ENCODE assay signal across 19 cellular contexts in the genomic region with DNA sequence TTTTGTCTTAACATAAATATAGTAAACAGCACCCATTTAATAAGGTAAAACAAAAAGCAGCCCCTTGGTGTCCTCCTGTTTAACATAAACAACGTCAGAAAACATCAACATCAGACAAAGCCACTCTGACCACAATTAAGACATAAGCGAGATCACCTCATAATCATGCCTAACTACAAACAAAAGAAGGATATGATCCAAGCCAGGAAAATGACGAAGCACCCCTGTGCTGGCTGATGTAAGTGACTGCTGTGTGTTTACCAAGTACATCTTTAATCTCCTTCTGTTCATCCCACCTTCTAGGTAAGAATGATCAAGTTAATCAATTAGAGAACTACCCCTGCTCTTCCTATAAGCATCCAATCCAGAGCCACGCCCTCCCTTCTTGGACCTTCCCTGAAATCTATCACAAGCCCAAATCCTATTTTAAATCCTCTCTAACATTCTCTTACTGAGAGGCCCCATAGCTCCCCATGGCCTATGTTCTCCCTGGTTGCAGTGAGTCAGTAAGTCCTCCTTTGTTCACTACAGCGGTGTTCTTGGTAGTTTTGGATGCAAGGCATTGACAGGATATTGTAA.
DNase-seq lines count a peak whose midpoint lies in the region; ATAC-seq and TF ChIP-seq lines count a peak whose summit lies in the region.
"Had no signal": no experiment of that assay in that cellular context is flagged by ENCODE, and none has a peak within 500 bp of the region (broad histone marks: within the 10 kb centered on the region; RNA-seq: fewer than 3 reads in every experiment).

No MANE protein-coding gene starts in this region.

- CTCF ChIA-PET in HEK293T (lab: Yijun Ruan, JAX) = no interaction called here

- no peaks in the 10 kb centered on the region for H3K27me3 Mint-ChIP-seq in nephron (ENCODE audit: low read depth)
- H3K27me3 Mint-ChIP-seq: CD4-positive, CD25-positive, alpha-beta regulatory T cell had no signal

- H3K9me3 Mint-ChIP-seq in nephron = peaks cover 11% of the 10 kb centered on the region
- H3K9me3 Mint-ChIP-seq: HFFc6 had no signal

- H3K27ac Mint-ChIP-seq in nephron = peak overlapping the region in 2 of 3 experiments; percentile 23 to 44
- H3K27ac Mint-ChIP-seq: CD4-positive, CD25-positive, alpha-beta regulatory T cell; HFFc6 had no signal

- DNase-seq in H4 (ENCODE audit: low spot score) (peak; percentile 10), NCI-H82 (lab: John Stamatoyannopoulos, UW) (peak; percentile 99), dermis microvascular lymphatic vessel endothelial cell (ENCODE audit: low read depth in 2 of 2) (peak; percentile 47 to 91), HEK293T (ENCODE audit: extremely low spot score) (no peak)
- DNase-seq: CD4-positive, CD25-positive, alpha-beta regulatory T cell; COR-L47; DND-41; HFFc6; NCI-H1694; NCI-H2081; NCI-H2171; NCI-H345; NCI-H524 treated with DMSO at 0.1 percent for 48 hours; SHP77; SW 1271 had no signal

- H3K36me3 Mint-ChIP-seq in nephron (ENCODE audit: low read depth) = no peaks in the 10 kb centered on the region
- H3K36me3 Mint-ChIP-seq: CD4-positive, CD25-positive, alpha-beta regulatory T cell had no signal

- H3K4me1 Mint-ChIP-seq in nephron = peaks cover 7% of the 10 kb centered on the region
- H3K4me1 Mint-ChIP-seq: CD4-positive, CD25-positive, alpha-beta regulatory T cell had no signal

- ATAC-seq in GM21423 (IDR thresholded peaks at IDR 0.05; ENCODE audit: unreplicated experiment) (no peak), GM21619 (IDR thresholded peaks at IDR 0.05; ENCODE audit: unreplicated experiment) (no peak), GM19324 (IDR thresholded peaks at IDR 0.05; ENCODE audit: low FRiP score, unreplicated experiment) (no peak)

- H3K4me3 Mint-ChIP-seq in nephron = no peak overlapping the region
- H3K4me3 Mint-ChIP-seq: CD4-positive, CD25-positive, alpha-beta regulatory T cell; HFFc6 had no signal

- POLR2A ChIA-PET in HEK293T (lab: Yijun Ruan, JAX) = no interaction called here

- TF ChIP-seq CTCF in nephron (IDR thresholded peaks at IDR 0.05; ENCODE audit: unreplicated experiment in 3 of 3) = no peak

TF ChIP-seq in HEK293T, 16 proteins besides CTCF, POLR2A, EP300 and RAD21:
- TF ChIP-seq SP1 (IDR thresholded peaks at IDR 0.05) (no peak), FOXK2 (IDR thresholded peaks at IDR 0.05) (no peak), ARNT (IDR thresholded peaks at IDR 0.05) (no peak), CTBP1 (IDR thresholded peaks at IDR 0.05; ENCODE audit: borderline replicate concordance) (no peak), BHLHE40 (IDR thresholded peaks at IDR 0.05; ENCODE audit: borderline replicate concordance) (no peak), NFRKB (IDR thresholded peaks at IDR 0.05) (no peak), LEF1 (IDR thresholded peaks at IDR 0.05; ENCODE audit: borderline replicate concordance) (no peak), FOXA1 (IDR thresholded peaks at IDR 0.05) (no peak), ELF4 (IDR thresholded peaks at IDR 0.05) (no peak), HDGF (IDR thresholded peaks at IDR 0.05; ENCODE audit: borderline replicate concordance) (no peak), ZNF384 (IDR thresholded peaks at IDR 0.05) (no peak), FOXM1 (IDR thresholded peaks at IDR 0.05; ENCODE audit: borderline replicate concordance) (no peak), L3MBTL2 (conservative IDR thresholded peaks at IDR 0.05) (no peak)
- TF ChIP-seq, protein P1, sequence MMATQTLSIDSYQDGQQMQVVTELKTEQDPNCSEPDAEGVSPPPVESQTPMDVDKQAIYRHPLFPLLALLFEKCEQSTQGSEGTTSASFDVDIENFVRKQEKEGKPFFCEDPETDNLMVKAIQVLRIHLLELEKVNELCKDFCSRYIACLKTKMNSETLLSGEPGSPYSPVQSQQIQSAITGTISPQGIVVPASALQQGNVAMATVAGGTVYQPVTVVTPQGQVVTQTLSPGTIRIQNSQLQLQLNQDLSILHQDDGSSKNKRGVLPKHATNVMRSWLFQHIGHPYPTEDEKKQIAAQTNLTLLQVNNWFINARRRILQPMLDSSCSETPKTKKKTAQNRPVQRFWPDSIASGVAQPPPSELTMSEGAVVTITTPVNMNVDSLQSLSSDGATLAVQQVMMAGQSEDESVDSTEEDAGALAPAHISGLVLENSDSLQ (IDR thresholded peaks at IDR 0.05) = no peak
TF ChIP-seq in HEK293T: peak in this region for 0.
